In the genomic region with DNA sequence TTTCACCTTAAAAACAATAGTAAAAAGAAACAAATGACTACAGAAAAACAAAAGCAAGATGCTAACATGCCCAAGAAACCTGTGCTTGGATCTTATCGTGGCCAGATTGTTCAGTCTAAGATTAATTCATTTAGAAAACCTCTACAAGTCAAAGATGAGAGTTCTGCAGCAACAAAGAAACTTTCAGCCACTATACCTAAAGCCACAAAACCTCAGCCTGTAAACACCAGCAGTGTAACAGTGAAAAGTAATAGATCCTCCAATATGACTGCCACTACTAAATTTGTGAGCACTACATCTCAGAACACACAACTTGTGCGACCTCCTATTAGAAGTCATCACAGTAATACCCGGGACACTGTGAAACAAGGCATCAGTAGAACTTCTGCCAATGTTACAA, we compare ENCODE assay signal across 24 cellular contexts. TPM values are rescaled to one million over a fixed set of nuclear protein-coding genes. Genes with fewer than 3 reads are reported as not detected.
A peak's percentile ranks its signal among the peaks of the same experiment; 100 is the strongest.
DNase-seq lines count a peak whose midpoint lies in the region; ATAC-seq, FAIRE-seq and TF ChIP-seq lines count a peak whose summit lies in the region.
"Had no signal": no experiment of that assay in that cellular context is flagged by ENCODE, and none has a peak within 500 bp of the region (broad histone marks: within the 10 kb centered on the region; RNA-seq: fewer than 3 reads in every experiment).

No MANE protein-coding gene starts in this region.

- H3K27me3 Mint-ChIP-seq in T-helper 2 cell treated with Interferon-gamma antibody and Interleukin-4, amounts not matched to agents 5 μg/mL and 100 μg/mL, for 36 hours (ENCODE audit: low read depth), result no peaks in the 10 kb centered on the region
- H3K27me3 Mint-ChIP-seq in progenitor cell of endocrine pancreas, result no peaks in the 10 kb centered on the region
- H3K27me3 Mint-ChIP-seq: dendritic cell treated with granulocyte-macrophage colony-stimulating factor and Interleukin-4, amounts not matched to agents 40 ng/mL and 50 ng/mL, for 4 days; stimulated activated memory B cell treated with anti-CD40 and anti-IgM and Interleukin-4, amounts not matched to agents 10 μg/mL and 1 μg/mL and 100 μg/mL, for 72 hours had no signal

- no peak overlapping the region for H2AFZ ChIP-seq in HepG2 (ENCODE audit: low read length)
- H2AFZ ChIP-seq: hepatocyte had no signal

- H3K4me1 ChIP-seq in HepG2 (ENCODE audit: insufficient read depth, low read length) (peaks cover 45% of the 10 kb centered on the region), right lobe of liver (peaks cover 0 to 6% (median 0%) of the 10 kb centered on the region in 4 donors)

- H3K36me3 ChIP-seq in HepG2 (replicated peaks in 1 of 2; ENCODE audit: control insufficient read depth in 1 of 2, insufficient read depth in 2 of 2, low read length in 2 of 2) (peaks cover 4 to 55% of the 10 kb centered on the region in 2 experiments), right lobe of liver (peaks cover 0 to 14% (median 0%) of the 10 kb centered on the region in 4 donors)

- peaks cover 68% of the 10 kb centered on the region for H3K36me3 Mint-ChIP-seq in T-helper 2 cell treated with Interferon-gamma antibody and Interleukin-4, amounts not matched to agents 5 μg/mL and 100 μg/mL, for 36 hours (ENCODE audit: low read depth)
- peaks cover 28% of the 10 kb centered on the region for H3K36me3 Mint-ChIP-seq in progenitor cell of endocrine pancreas (ENCODE audit: insufficient read depth)

- TSS peak; percentile 24 for BruUV-seq in HepG2 (replicated peaks; lab: Mats Ljungman, UMichigan)

- TF ChIP-seq CTCF in HepG2 (CRISPR knock-in tag; IDR thresholded peaks at IDR 0.05) (no peak), right lobe of liver (IDR thresholded peaks at IDR 0.05) (no peak), progenitor cell of endocrine pancreas (IDR thresholded peaks at IDR 0.05; ENCODE audit: unreplicated experiment) (no peak)

- CTCF ChIA-PET in HepG2 (lab: Yijun Ruan, JAX; ENCODE audit: low intra/inter-chr PET ratio, low total read pairs), result no interaction called here

- in situ Hi-C loops in HepG2 (cut with HindIII; ENCODE audit: extremely low pct_ligation_motif_present, low pct_unique_long_range_greater_than_20kb), result loop anchor here (25.0 kb wide), 1 partner anchor 449 kb away; the partner anchor contains the start of genes ALG11, ATP7B and UTP14C

- intact Hi-C loops in HepG2 (cut with micrococcal nuclease; ENCODE audit: unreplicated experiment), result no loop called here
- intact Hi-C loops in right lobe of liver (cut with DNase I), result no loop called here

- POLR2A ChIA-PET in HepG2 (lab: Yijun Ruan, JAX), result no interaction called here

- WGBS in HepG2 (ENCODE audit: low lambda C conversion rate), result 96% methylated on average over 3 of the region's 3 CpGs
- 74% methylated on average over 3 of the region's 3 CpGs for WGBS in right lobe of liver (ENCODE audit: insufficient coverage, low coverage, low lambda C conversion rate, missing lambda C conversion rate)

- H3K4me2 ChIP-seq in HepG2 (ENCODE audit: low read depth, low read length), result no peak overlapping the region
- H3K4me2 ChIP-seq: hepatocyte had no signal

- no peak for TF ChIP-seq RAD21 in HepG2 (CRISPR knock-in tag; IDR thresholded peaks at IDR 0.05)

- H3K9ac ChIP-seq in HepG2 (ENCODE audit: insufficient read depth, low read depth, low read length), result no peak overlapping the region

- no peak overlapping the region for H3K4me3 ChIP-seq in HepG2 (replicated peaks in 1 of 3; ENCODE audit: insufficient read depth in 1 of 3, low read depth in 2 of 3, low read length in 3 of 3)
- no peak overlapping the region for H3K4me3 ChIP-seq in right lobe of liver
- H3K4me3 ChIP-seq: adrenal gland, hepatocyte, lung had no signal

- no peak for TF ChIP-seq POLR2A in HepG2 (IDR thresholded peaks at IDR 0.05; ENCODE audit: insufficient read depth in 1 of 2, low read depth in 2 of 2, low read length in 2 of 2)
- no peak for TF ChIP-seq POLR2A in right lobe of liver (IDR thresholded peaks at IDR 0.05)

- no peak for DNase-seq in HepG2 (ENCODE audit: low spot score)
- no peak for DNase-seq in right lobe of liver
- peak; percentile 19 for DNase-seq in T-helper 2 cell treated with Interferon-gamma antibody and Interleukin-4, amounts not matched to agents 5 μg/mL and 100 μg/mL, for 36 hours (ENCODE audit: low spot score)
- no peak for DNase-seq in NCI-H345 treated with DMSO at 0.1 percent for 48 hours (lab: John Stamatoyannopoulos, UW; ENCODE audit: unreplicated experiment)
- no peak for DNase-seq in NCI-H2029 treated with DMSO at 0.1 percent for 48 hours (lab: John Stamatoyannopoulos, UW)
- no peak for DNase-seq in left lobe of liver (ENCODE audit: low spot score)
- no peak for DNase-seq in progenitor cell of endocrine pancreas (ENCODE audit: low spot score, unreplicated experiment)
- DNase-seq: activated CD8-positive, alpha-beta memory T cell treated with anti-CD3 and anti-CD28 coated beads for 24 hours; adrenal gland; foreskin fibroblast; H7; islet precursor cell; KBM-7; NCI-H1092 treated with DMSO at 0.1 percent for 48 hours; NCI-H510A; right cardiac atrium; Right ventricle myocardium superior had no signal

- FAIRE-seq in HepG2 (lab: Jason Lieb, UNC), result no peak
- FAIRE-seq: endothelial cell of umbilical vein, GM19239 had no signal

- no peaks in the 10 kb centered on the region for H3K9me3 Mint-ChIP-seq in T-helper 2 cell treated with Interferon-gamma antibody and Interleukin-4, amounts not matched to agents 5 μg/mL and 100 μg/mL, for 36 hours
- H3K9me3 Mint-ChIP-seq in progenitor cell of endocrine pancreas (ENCODE audit: low read depth), result no peaks in the 10 kb centered on the region
- H3K9me3 Mint-ChIP-seq: dendritic cell treated with granulocyte-macrophage colony-stimulating factor and Interleukin-4, amounts not matched to agents 40 ng/mL and 50 ng/mL, for 4 days; stimulated activated memory B cell treated with anti-CD40 and anti-IgM and Interleukin-4, amounts not matched to agents 10 μg/mL and 1 μg/mL and 100 μg/mL, for 72 hours had no signal

- no peaks in the 10 kb centered on the region for H3K9me3 ChIP-seq in HepG2 (ENCODE audit: low read length)
- no peaks in the 10 kb centered on the region for H3K9me3 ChIP-seq in right lobe of liver
- H3K9me3 ChIP-seq: adrenal gland had no signal

- H3K4me1 Mint-ChIP-seq in T-helper 2 cell treated with Interferon-gamma antibody and Interleukin-4, amounts not matched to agents 5 μg/mL and 100 μg/mL, for 36 hours (ENCODE audit: low read depth), result peaks cover 43% of the 10 kb centered on the region
- H3K4me1 Mint-ChIP-seq in progenitor cell of endocrine pancreas (ENCODE audit: low read depth), result peaks cover 17% of the 10 kb centered on the region

- H3K27me3 ChIP-seq in HepG2 (ENCODE audit: control insufficient read depth in 1 of 2, insufficient read depth in 2 of 2, low read length in 2 of 2) (no peaks in the 10 kb centered on the region), right lobe of liver (no peaks in the 10 kb centered on the region)
- H3K27me3 ChIP-seq: adrenal gland, hepatocyte had no signal

- peaks cover 32% of the 10 kb centered on the region for H3K79me2 ChIP-seq in HepG2 (ENCODE audit: insufficient read depth, low read length)

- H3K27ac ChIP-seq in HepG2 (ENCODE audit: extremely low read length, insufficient read depth, low read length), result no peak overlapping the region
- no peak overlapping the region for H3K27ac ChIP-seq in right lobe of liver
- H3K27ac ChIP-seq: adrenal gland, hepatocyte had no signal

- no peak for TF ChIP-seq EP300 in HepG2 (IDR thresholded peaks at IDR 0.05; ENCODE audit: low read depth in 2 of 2, low read length in 2 of 2)
- TF ChIP-seq EP300 in HepG2 (CRISPR knock-in tag; IDR thresholded peaks at IDR 0.05; ENCODE audit: borderline replicate concordance), result no peak

- H3K27ac Mint-ChIP-seq in T-helper 2 cell treated with Interferon-gamma antibody and Interleukin-4, amounts not matched to agents 5 μg/mL and 100 μg/mL, for 36 hours, result peak overlapping the region; percentile 79
- no peak overlapping the region for H3K27ac Mint-ChIP-seq in progenitor cell of endocrine pancreas
- H3K27ac Mint-ChIP-seq: dendritic cell treated with granulocyte-macrophage colony-stimulating factor and Interleukin-4, amounts not matched to agents 40 ng/mL and 50 ng/mL, for 4 days; stimulated activated memory B cell treated with anti-CD40 and anti-IgM and Interleukin-4, amounts not matched to agents 10 μg/mL and 1 μg/mL and 100 μg/mL, for 72 hours had no signal

- H4K20me1 ChIP-seq in HepG2 (ENCODE audit: insufficient read depth, low read length), result no peaks in the 10 kb centered on the region

- ATAC-seq in HepG2 (no peak), right lobe of liver (no peak), HG02870 (IDR thresholded peaks at IDR 0.05; ENCODE audit: unreplicated experiment) (peak; percentile 69), left lobe of liver (no peak)
- ATAC-seq: right cardiac atrium; stimulated activated memory B cell treated with anti-CD40 and anti-IgM and Interleukin-4, amounts not matched to agents 10 μg/mL and 1 μg/mL and 100 μg/mL, for 72 hours had no signal

- H3K4me3 Mint-ChIP-seq in T-helper 2 cell treated with Interferon-gamma antibody and Interleukin-4, amounts not matched to agents 5 μg/mL and 100 μg/mL, for 36 hours, result peak overlapping the region; percentile 66
- H3K4me3 Mint-ChIP-seq in progenitor cell of endocrine pancreas (ENCODE audit: low read depth), result no peak overlapping the region
- H3K4me3 Mint-ChIP-seq: dendritic cell treated with granulocyte-macrophage colony-stimulating factor and Interleukin-4, amounts not matched to agents 40 ng/mL and 50 ng/mL, for 4 days; stimulated activated memory B cell treated with anti-CD40 and anti-IgM and Interleukin-4, amounts not matched to agents 10 μg/mL and 1 μg/mL and 100 μg/mL, for 72 hours had no signal

RNA-seq across cellular contexts. Expression of gene CKAP2, which starts 6.0 kb away (rescaled TPM):
- total RNA-seq in HepG2 (2016; rRNA removed; fragmentation: Illumina TruSeq; extraction: Trizol) (40.3 and 72.3 TPM in 2 replicates), right lobe of liver (1 to 10 TPM; 2.1 to 7.2 (median 4.3) TPM), left lobe of liver (1.7 TPM), progenitor cell of endocrine pancreas (49.4 and 51.7 TPM in 2 replicates)
- 5.2 and 5.6 TPM in 2 replicates for total RNA-seq in HepG2 (2016; cell fraction: cytosol; rRNA removed; fragmentation: Illumina TruSeq; extraction: Trizol; ENCODE audit: low read depth)
- 38.2 and 69.0 TPM in 2 replicates for total RNA-seq in HepG2 (2016; cell fraction: insoluble cytoplasmic fraction; rRNA removed; fragmentation: Illumina TruSeq; extraction: Trizol)
- total RNA-seq in HepG2 (2016; cell fraction: membrane; rRNA removed; fragmentation: Illumina TruSeq; extraction: Trizol), result 15.4 and 19.6 TPM in 2 replicates
- 36.5 and 37.2 TPM in 2 replicates for total RNA-seq in HepG2 (2016; cell fraction: nucleus; rRNA removed; fragmentation: Illumina TruSeq; extraction: Trizol)
- polyA plus RNA-seq in HepG2 (2011; rRNA removed), result 4.9 and 6.7 TPM in 2 replicates
- polyA plus RNA-seq in HepG2 (2011; cell fraction: cytosol; rRNA removed), result 3.7 and 5.1 TPM in 2 replicates
- 5.0 and 5.6 TPM in 2 replicates for polyA plus RNA-seq in HepG2 (2011; cell fraction: nucleus; rRNA removed)
- 12.9 and 23.5 TPM in 2 replicates for polyA plus RNA-seq in HepG2 (2012)
- polyA plus RNA-seq in HepG2 (2016; cell fraction: cytosol; fragmentation: Illumina TruSeq; extraction: Trizol; ENCODE audit: low read depth), result 2.6 and 3.1 TPM in 2 replicates
- polyA plus RNA-seq in HepG2 (2016; cell fraction: insoluble cytoplasmic fraction; fragmentation: Illumina TruSeq; extraction: Trizol; ENCODE audit: low read depth), result 77.0 and 80.7 TPM in 2 replicates
- 8.4 TPM in 2 replicates for polyA plus RNA-seq in HepG2 (2016; cell fraction: membrane; fragmentation: Illumina TruSeq; extraction: Trizol; ENCODE audit: low read depth)
- polyA plus RNA-seq in HepG2 (2016; cell fraction: nucleus; fragmentation: Illumina TruSeq; extraction: Trizol; ENCODE audit: insufficient read depth, low read depth), result 50.3 and 52.7 TPM in 2 replicates
- 2.7 and 7.5 TPM in 2 replicates for polyA minus RNA-seq in HepG2 (2011; rRNA and poly(A)+ RNA removed; ENCODE audit: low replicate concordance)
- 12.1 and 17.6 TPM in 2 replicates for polyA minus RNA-seq in HepG2 (2011; cell fraction: cytosol; rRNA and poly(A)+ RNA removed)
- 21.6 and 22.9 TPM in 2 replicates for polyA minus RNA-seq in HepG2 (2011; cell fraction: nucleus; rRNA and poly(A)+ RNA removed)

RNA-seq across cellular contexts. Expression of gene VPS36, which starts 10.8 kb away (rescaled TPM):
- 22.0 and 22.4 TPM in 2 replicates for total RNA-seq in HepG2 (2016; rRNA removed; fragmentation: Illumina TruSeq; extraction: Trizol)
- total RNA-seq in HepG2 (2016; cell fraction: cytosol; rRNA removed; fragmentation: Illumina TruSeq; extraction: Trizol; ENCODE audit: low read depth), result 12.7 and 13.9 TPM in 2 replicates
- 19.3 and 21.4 TPM in 2 replicates for total RNA-seq in HepG2 (2016; cell fraction: insoluble cytoplasmic fraction; rRNA removed; fragmentation: Illumina TruSeq; extraction: Trizol)
- total RNA-seq in HepG2 (2016; cell fraction: membrane; rRNA removed; fragmentation: Illumina TruSeq; extraction: Trizol), result 10.3 and 11.4 TPM in 2 replicates
- total RNA-seq in HepG2 (2016; cell fraction: nucleus; rRNA removed; fragmentation: Illumina TruSeq; extraction: Trizol), result 50.1 and 52.0 TPM in 2 replicates
- 13.6 and 17.2 TPM in 2 replicates for polyA plus RNA-seq in HepG2 (2011; rRNA removed)
- 4.5 and 6.7 TPM in 2 replicates for polyA plus RNA-seq in HepG2 (2011; cell fraction: cytosol; rRNA removed)
- polyA plus RNA-seq in HepG2 (2011; cell fraction: nucleus; rRNA removed), result 27.7 and 36.3 TPM in 2 replicates
- polyA plus RNA-seq in HepG2 (2012), result 12.7 and 15.8 TPM in 2 replicates
- polyA plus RNA-seq in HepG2 (2016; cell fraction: cytosol; fragmentation: Illumina TruSeq; extraction: Trizol; ENCODE audit: low read depth), result 3.9 and 4.1 TPM in 2 replicates
- polyA plus RNA-seq in HepG2 (2016; cell fraction: insoluble cytoplasmic fraction; fragmentation: Illumina TruSeq; extraction: Trizol; ENCODE audit: low read depth), result 24.8 and 28.0 TPM in 2 replicates
- polyA plus RNA-seq in HepG2 (2016; cell fraction: membrane; fragmentation: Illumina TruSeq; extraction: Trizol; ENCODE audit: low read depth), result 8.7 and 8.9 TPM in 2 replicates
- 71.2 and 78.2 TPM in 2 replicates for polyA plus RNA-seq in HepG2 (2016; cell fraction: nucleus; fragmentation: Illumina TruSeq; extraction: Trizol; ENCODE audit: insufficient read depth, low read depth)
- 5.9 and 12.4 TPM in 2 replicates for polyA minus RNA-seq in HepG2 (2011; rRNA and poly(A)+ RNA removed; ENCODE audit: low replicate concordance)
- 4.7 TPM in 2 replicates for polyA minus RNA-seq in HepG2 (2011; cell fraction: cytosol; rRNA and poly(A)+ RNA removed)
- polyA minus RNA-seq in HepG2 (2011; cell fraction: nucleus; rRNA and poly(A)+ RNA removed), result 48.2 and 61.0 TPM in 2 replicates
- total RNA-seq in right lobe of liver, result 10 to 100 TPM; 14.6 to 25.7 (median 21.5) TPM
- total RNA-seq in left lobe of liver, result 16.5 TPM
- total RNA-seq in progenitor cell of endocrine pancreas, result 48.9 and 49.6 TPM in 2 replicates

RNA-seq across cellular contexts. Expression of gene THSD1, which starts 55.3 kb away (rescaled TPM):
- 0.11 TPM in 1 of 2 replicates, not detected in the other for total RNA-seq in HepG2 (2016; rRNA removed; fragmentation: Illumina TruSeq; extraction: Trizol)
- total RNA-seq in HepG2 (2016; cell fraction: cytosol; rRNA removed; fragmentation: Illumina TruSeq; extraction: Trizol; ENCODE audit: low read depth), result 0.51 and 0.62 TPM in 2 replicates
- 0.06 TPM in 1 of 2 replicates, not detected in the other for total RNA-seq in HepG2 (2016; cell fraction: insoluble cytoplasmic fraction; rRNA removed; fragmentation: Illumina TruSeq; extraction: Trizol)
- 0.21 and 0.37 TPM in 2 replicates for total RNA-seq in HepG2 (2016; cell fraction: membrane; rRNA removed; fragmentation: Illumina TruSeq; extraction: Trizol)
- total RNA-seq in HepG2 (2016; cell fraction: nucleus; rRNA removed; fragmentation: Illumina TruSeq; extraction: Trizol), result not detected in 2 replicates
- 0.15 and 0.18 TPM in 2 replicates for polyA plus RNA-seq in HepG2 (2011; rRNA removed)
- polyA plus RNA-seq in HepG2 (2011; cell fraction: cytosol; rRNA removed), result 0.05 and 0.06 TPM in 2 replicates
- polyA plus RNA-seq in HepG2 (2011; cell fraction: nucleus; rRNA removed), result 0.52 and 0.61 TPM in 2 replicates
- polyA plus RNA-seq in HepG2 (2012), result 0.15 TPM in 1 of 2 replicates, not detected in the other
- not detected in 2 replicates for polyA plus RNA-seq in HepG2 (2016; cell fraction: cytosol; fragmentation: Illumina TruSeq; extraction: Trizol; ENCODE audit: low read depth)
- polyA plus RNA-seq in HepG2 (2016; cell fraction: insoluble cytoplasmic fraction; fragmentation: Illumina TruSeq; extraction: Trizol; ENCODE audit: low read depth), result not detected in 2 replicates
- polyA plus RNA-seq in HepG2 (2016; cell fraction: membrane; fragmentation: Illumina TruSeq; extraction: Trizol; ENCODE audit: low read depth), result not detected in 2 replicates
- polyA plus RNA-seq in HepG2 (2016; cell fraction: nucleus; fragmentation: Illumina TruSeq; extraction: Trizol; ENCODE audit: insufficient read depth, low read depth), result 0.16 TPM in 1 of 2 replicates, not detected in the other
- 0.20 and 3.8 TPM in 2 replicates for polyA minus RNA-seq in HepG2 (2011; rRNA and poly(A)+ RNA removed; ENCODE audit: low replicate concordance)
- not detected in 2 replicates for polyA minus RNA-seq in HepG2 (2011; cell fraction: cytosol; rRNA and poly(A)+ RNA removed)
- 0.26 and 0.37 TPM in 2 replicates for polyA minus RNA-seq in HepG2 (2011; cell fraction: nucleus; rRNA and poly(A)+ RNA removed)
- 1 to 10 TPM in 5 of 6 experiments, under 1 TPM in 1; 0.95 to 2.3 (median 1.5) TPM for total RNA-seq in right lobe of liver
- 0.88 TPM for total RNA-seq in left lobe of liver
- 1.7 TPM in 2 replicates for total RNA-seq in progenitor cell of endocrine pancreas
